In the genomic region with DNA sequence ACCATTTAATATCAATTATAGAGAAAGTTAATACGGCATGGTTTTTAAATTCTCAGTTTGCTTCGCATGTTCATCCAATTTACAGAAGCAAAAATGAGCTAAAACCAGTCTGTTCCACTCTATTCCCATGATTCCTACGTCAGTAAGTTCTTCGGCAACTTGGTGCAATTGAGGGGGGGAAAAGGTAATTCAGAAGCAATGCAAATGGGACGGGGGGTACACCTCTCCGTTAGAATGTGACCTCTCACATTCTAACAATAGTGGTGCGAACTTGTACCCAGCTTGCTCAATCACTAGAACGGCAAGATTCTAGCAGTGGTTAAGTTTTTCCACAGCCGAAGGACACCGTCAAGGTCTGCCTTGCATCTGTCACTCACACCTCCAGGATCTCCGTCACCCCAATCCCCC, we compare ENCODE assay signal across 8 cellular contexts. TPM values are rescaled to one million over a fixed set of nuclear protein-coding genes. Genes with fewer than 3 reads are reported as not detected.
DNase-seq lines count a peak whose midpoint lies in the region; ATAC-seq and TF ChIP-seq lines count a peak whose summit lies in the region.

No MANE protein-coding gene starts in this region.

- H3K27me3 Mint-ChIP-seq in GM23338 (ENCODE audit: insufficient read depth, low read depth, poor library complexity), result peaks cover 9% of the 10 kb centered on the region

- peak; percentile 27 for DNase-seq in GM23338 (ENCODE audit: low spot score)
- no peak for DNase-seq in WERI-Rb-1
- no peak for DNase-seq in prostate gland (ENCODE audit: low spot score)
- no peak for DNase-seq in NCI-H1436 (lab: John Stamatoyannopoulos, UW)

- peak overlapping the region; percentile 78 for H3K4me2 ChIP-seq in GM23338

- intact Hi-C loops in prostate gland (cut with DNase I), result no loop called here

- 0 out of 2 replicates have a peak, but pooled peaks cover 3% of the 10 kb centered on the region for H4K20me1 ChIP-seq in GM23338 (replicated peaks; ENCODE audit: insufficient read depth)

- peak overlapping the region; percentile 83; the same call in 1 of the 2 replicates for H2AFZ ChIP-seq in GM23338

- peaks cover 53% of the 10 kb centered on the region for H3K79me2 ChIP-seq in GM23338 (replicated peaks; ENCODE audit: insufficient read depth)

- no peaks in the 10 kb centered on the region for H3K27me3 ChIP-seq in GM23338 (ENCODE audit: insufficient read depth)
- no peaks in the 10 kb centered on the region for H3K27me3 ChIP-seq in WERI-Rb-1 (ENCODE audit: insufficient read depth, low read depth, severe bottlenecking)
- no peaks in the 10 kb centered on the region for H3K27me3 ChIP-seq in gastroesophageal sphincter
- H3K27me3 ChIP-seq in prostate gland (replicated peaks; ENCODE audit: insufficient read depth), result no peaks in the 10 kb centered on the region

- H3K27ac ChIP-seq in 22Rv1, result peak overlapping the region; percentile 70
- H3K27ac ChIP-seq in GM23338 (ENCODE audit: low read depth), result peak overlapping the region; percentile 75; the same call in 1 of the 2 replicates
- H3K27ac ChIP-seq in WERI-Rb-1, result peak overlapping the region; percentile 88
- peak overlapping the region in 3 of 4 donors; percentile 62 to 87 (median 75) for H3K27ac ChIP-seq in gastroesophageal sphincter
- peak overlapping the region; percentile 87 for H3K27ac ChIP-seq in prostate gland

- peak overlapping the region; percentile 95 for H3K27ac Mint-ChIP-seq in GM23338

- TF ChIP-seq POLR2A in gastroesophageal sphincter (IDR thresholded peaks at IDR 0.05) (no peak), prostate gland (IDR thresholded peaks at IDR 0.05) (no peak)

- no peaks in the 10 kb centered on the region for H3K9me2 ChIP-seq in GM23338 (ENCODE audit: insufficient read depth)

- H3K36me3 Mint-ChIP-seq in GM23338 (ENCODE audit: low read depth), result peaks cover 3% of the 10 kb centered on the region

- ATAC-seq in GM23338 (peak; percentile 24; the same call in 1 of the 3 replicates), gastroesophageal sphincter (peak; percentile 2), HG02885 (IDR thresholded peaks at IDR 0.05; ENCODE audit: poor library complexity, unreplicated experiment) (no peak), HG03108 (IDR thresholded peaks at IDR 0.05; ENCODE audit: unreplicated experiment) (no peak)

- H3K4me1 Mint-ChIP-seq in GM23338, result peaks cover 11% of the 10 kb centered on the region

- H3K4me1 ChIP-seq in GM23338 (ENCODE audit: insufficient read depth), result peaks cover 8% of the 10 kb centered on the region
- H3K4me1 ChIP-seq in gastroesophageal sphincter, result peaks cover 0 to 17% (median 3%) of the 10 kb centered on the region in 3 donors
- peaks cover 5% of the 10 kb centered on the region for H3K4me1 ChIP-seq in prostate gland (replicated peaks)

- H3K9me3 Mint-ChIP-seq in GM23338, result no peaks in the 10 kb centered on the region

- 6 to 7% methylated on average over 9 of the region's 11 CpGs for WGBS in gastroesophageal sphincter (ENCODE audit: low coverage in 1 of 2), 2 donors
- 4% methylated on average over 11 of the region's 11 CpGs for WGBS in prostate gland

- H3K4me3 Mint-ChIP-seq in GM23338, result peak overlapping the region; percentile 95

- no peaks in the 10 kb centered on the region for H3K36me3 ChIP-seq in GM23338 (ENCODE audit: insufficient read depth)
- H3K36me3 ChIP-seq in WERI-Rb-1, result peaks cover 29% of the 10 kb centered on the region
- no peaks in the 10 kb centered on the region for H3K36me3 ChIP-seq in gastroesophageal sphincter
- no peaks in the 10 kb centered on the region for H3K36me3 ChIP-seq in prostate gland

- peak overlapping the region; percentile 68 for H3K4me3 ChIP-seq in GM23338
- peak overlapping the region; percentile 51 for H3K4me3 ChIP-seq in WERI-Rb-1 (ENCODE audit: low read depth, low read length)
- peak overlapping the region; percentile 86 to 87 for H3K4me3 ChIP-seq in gastroesophageal sphincter
- H3K4me3 ChIP-seq in prostate gland, result peak overlapping the region; percentile 71 to 75

- TF ChIP-seq CTCF in 22Rv1 (IDR thresholded peaks at IDR 0.05), result no peak
- TF ChIP-seq CTCF in GM23338 (conservative IDR thresholded peaks at IDR 0.05; ENCODE audit: low read depth in 2 of 2), result no peak
- TF ChIP-seq CTCF in WERI-Rb-1 (IDR thresholded peaks at IDR 0.05; ENCODE audit: low read depth, low read length), result no peak
- TF ChIP-seq CTCF in gastroesophageal sphincter (IDR thresholded peaks at IDR 0.05), result no peak
- TF ChIP-seq CTCF in prostate gland (IDR thresholded peaks at IDR 0.05), result no peak

- no peaks in the 10 kb centered on the region for H3F3A ChIP-seq in GM23338 (replicated peaks; ENCODE audit: low read depth)

- TF ChIP-seq EP300 in gastroesophageal sphincter (IDR thresholded peaks at IDR 0.05), result no peak

- H3K9me3 ChIP-seq in WERI-Rb-1 (ENCODE audit: severe bottlenecking) (no peaks in the 10 kb centered on the region), gastroesophageal sphincter (no peaks in the 10 kb centered on the region), prostate gland (no peaks in the 10 kb centered on the region)

TF ChIP-seq in GM23338, 12 proteins besides CTCF, POLR2A, EP300 and RAD21:
- TF ChIP-seq ZNF331 (CRISPR knock-in tag; IDR thresholded peaks at IDR 0.05; ENCODE audit: low read depth) (no peak), CREB1 (CRISPR knock-in tag; IDR thresholded peaks at IDR 0.05; ENCODE audit: low read depth) (no peak), ZNF462 (CRISPR knock-in tag; IDR thresholded peaks at IDR 0.05) (no peak), STAT1 (IDR thresholded peaks at IDR 0.05; ENCODE audit: unreplicated experiment) (no peak)

RNA-seq across cellular contexts. Expression of gene PLA2G12A, which starts 0.7 kb away (rescaled TPM):
- total RNA-seq in GM23338 (2014; rRNA removed; shearing (Covaris generic)), result 20.9 and 30.8 TPM in 2 replicates
- polyA plus RNA-seq in GM23338 (2016; fragmentation: Nextera tagmentation; extraction: Ambion mirVana), result 55.9 and 70.7 TPM in 2 replicates
- total RNA-seq in gastroesophageal sphincter (100 to 1,000 TPM in 1 of 4 donors, 10 to 100 TPM in 3; 16.6 to 110 (median 27.1) TPM), prostate gland (100 to 1,000 TPM in 1 of 2 donors, 10 to 100 TPM in 1; 20.2 to 122 TPM)

RNA-seq across cellular contexts. Expression of gene CASP6, which starts 25.9 kb away (rescaled TPM):
- 30.5 and 42.3 TPM in 2 replicates for total RNA-seq in GM23338 (2014; rRNA removed; shearing (Covaris generic))
- 35.4 and 36.0 TPM in 2 replicates for polyA plus RNA-seq in GM23338 (2016; fragmentation: Nextera tagmentation; extraction: Ambion mirVana)
- total RNA-seq in gastroesophageal sphincter, result 10 to 100 TPM; 11.2 to 20.0 (median 15.6) TPM
- total RNA-seq in prostate gland, result 10 to 100 TPM; 17.6 to 37.0 TPM

Comparison
In these comparisons a context has a peak if more than half of its experiments do, and no peak if none do; other contexts are left out.
1. ATAC-seq: peak in GM23338 (single experiment) and gastroesophageal sphincter (single experiment); none in HG02885 (single experiment) and HG03108 (single experiment).
2. Peak in every context shown above with its lines, with median percentiles within 50 percentile points of each other: H3K27ac ChIP-seq and H3K4me3 ChIP-seq.